In the genomic region with DNA sequence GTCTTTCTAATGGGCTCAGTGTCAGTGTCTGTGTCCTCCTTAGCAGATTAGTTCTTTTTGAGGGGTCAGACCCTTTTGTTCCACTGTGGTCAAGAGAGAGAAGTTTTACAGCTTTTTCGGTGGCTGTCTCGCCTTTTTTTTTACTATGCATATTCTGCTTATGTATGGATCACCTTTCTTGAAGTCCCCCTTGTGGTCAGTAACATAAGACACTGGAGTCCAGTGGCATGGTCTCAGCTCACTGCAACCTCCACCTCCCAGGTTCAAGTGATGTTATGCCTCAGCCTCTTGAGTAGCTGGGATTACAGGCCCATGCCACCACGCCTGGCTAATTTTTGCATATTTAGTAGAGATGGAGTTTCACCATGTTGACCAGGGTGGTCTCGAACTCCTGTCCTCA, we compare ENCODE assay signal across 13 cellular contexts.
"Had no signal": no experiment of that assay in that cellular context is flagged by ENCODE, and none has a peak within 500 bp of the region (broad histone marks: within the 10 kb centered on the region; RNA-seq: fewer than 3 reads in every experiment).

No MANE protein-coding gene starts in this region.

- DNase-seq: activated CD4-positive, alpha-beta T cell treated with anti-CD3 and anti-CD28 coated beads for 4 hours; activated CD8-positive, alpha-beta memory T cell treated with anti-CD3 and anti-CD28 coated beads, Interleukin-2, amount 50 U/mL, for 4 hours; activated CD8-positive, alpha-beta T cell treated with anti-CD3 and anti-CD28 coated beads for 36 hours; effector CD8-positive, alpha-beta T cell; T1000; thyroid gland; uterus had no signal

- H3K4me1 ChIP-seq: ascending aorta, right atrium auricular region, thyroid gland, uterus had no signal

- H3K4me3 ChIP-seq: ascending aorta, cardiac muscle cell, coronary artery, right atrium auricular region, skin epidermis, thyroid gland, uterus had no signal

- H3K9me3 Mint-ChIP-seq: activated CD8-positive, alpha-beta T cell treated with anti-CD3 and anti-CD28 coated beads for 36 hours had no signal

- H3K27ac Mint-ChIP-seq: activated CD8-positive, alpha-beta T cell treated with anti-CD3 and anti-CD28 coated beads for 36 hours had no signal

- H3K36me3 ChIP-seq: ascending aorta, cardiac muscle cell, right atrium auricular region, thyroid gland, uterus had no signal

- H3K27me3 Mint-ChIP-seq: activated CD8-positive, alpha-beta T cell treated with anti-CD3 and anti-CD28 coated beads for 36 hours had no signal

- H3K27me3 ChIP-seq: ascending aorta, cardiac muscle cell, right atrium auricular region, thyroid gland, uterus had no signal

- H3K27ac ChIP-seq: ascending aorta, cardiac muscle cell, coronary artery, right atrium auricular region, skin epidermis, thyroid gland, uterus, VCaP had no signal

- H3K4me3 Mint-ChIP-seq: activated CD8-positive, alpha-beta T cell treated with anti-CD3 and anti-CD28 coated beads for 36 hours had no signal

- H3K9me3 ChIP-seq: ascending aorta, right atrium auricular region, thyroid gland, uterus had no signal
